Comparison of ENCODE assay signal across 24 cellular contexts in the genomic region with DNA sequence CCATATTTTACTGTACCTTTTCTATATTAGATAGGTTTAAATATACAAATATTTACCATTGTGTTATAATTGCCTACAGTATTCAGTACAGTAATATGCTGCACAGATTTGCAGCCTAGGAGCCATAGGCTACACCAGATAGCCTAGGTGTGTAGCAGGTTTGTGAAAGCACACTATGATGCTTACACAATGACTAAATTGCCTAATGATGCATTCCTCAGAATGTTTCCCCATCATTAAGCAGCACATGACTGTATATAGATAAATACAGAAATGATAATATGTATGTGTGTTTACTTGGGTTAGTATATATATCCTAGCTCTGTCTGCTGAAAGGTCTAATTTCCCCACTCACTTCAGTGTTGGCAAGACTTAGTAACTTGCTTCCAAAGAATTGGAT.
"Had no signal": no experiment of that assay in that cellular context is flagged by ENCODE, and none has a peak within 500 bp of the region (broad histone marks: within the 10 kb centered on the region; RNA-seq: fewer than 3 reads in every experiment).

No MANE protein-coding gene starts in this region.

- DNase-seq: colonic mucosa; cortex of kidney; effector CD8-positive, alpha-beta T cell; effector memory CD8-positive, alpha-beta T cell; endodermal cell; esophagus squamous epithelium; foreskin fibroblast; foreskin melanocyte; gastrocnemius medialis; glutamatergic neuron; head of caudate nucleus; heart right ventricle; hippocampal formation; left cardiac atrium; left lung; left ventricle myocardium superior; lower lobe of right lung; mesendoderm; midbrain had no signal

- H3K9me3 Mint-ChIP-seq: dendritic cell treated with granulocyte-macrophage colony-stimulating factor and Interleukin-4, amounts not matched to agents 40 ng/mL and 50 ng/mL, for 4 days; effector memory CD8-positive, alpha-beta T cell had no signal

- H3K36me3 Mint-ChIP-seq: memory B cell had no signal

- H3K4me1 Mint-ChIP-seq: endodermal cell had no signal

- H3K4me1 ChIP-seq: colonic mucosa, esophagus squamous epithelium, gastrocnemius medialis, heart right ventricle, left lung, lower lobe of right lung had no signal

- ATAC-seq: effector memory CD8-positive, alpha-beta T cell; gastrocnemius medialis; heart right ventricle; left cardiac atrium; left lung; left ventricle myocardium superior; lower lobe of right lung had no signal

- H3K36me3 ChIP-seq: colonic mucosa, esophagus squamous epithelium, gastrocnemius medialis, heart right ventricle, left lung, lower lobe of right lung had no signal

- H3K27ac ChIP-seq: colonic mucosa, esophagus squamous epithelium, gastrocnemius medialis, heart right ventricle, left lung, lower lobe of right lung had no signal

- H3K27ac Mint-ChIP-seq: dendritic cell treated with granulocyte-macrophage colony-stimulating factor and Interleukin-4, amounts not matched to agents 40 ng/mL and 50 ng/mL, for 4 days; effector memory CD8-positive, alpha-beta T cell; endodermal cell; memory B cell had no signal

- H3K4me3 Mint-ChIP-seq: dendritic cell treated with granulocyte-macrophage colony-stimulating factor and Interleukin-4, amounts not matched to agents 40 ng/mL and 50 ng/mL, for 4 days; effector memory CD8-positive, alpha-beta T cell; endodermal cell; memory B cell had no signal

- H3K9me3 ChIP-seq: colonic mucosa, esophagus squamous epithelium, gastrocnemius medialis, left lung, lower lobe of right lung had no signal

- H3K4me3 ChIP-seq: colonic mucosa, esophagus squamous epithelium, gastrocnemius medialis, heart right ventricle, left lung, lower lobe of right lung had no signal

- H3K27me3 ChIP-seq: colonic mucosa, gastrocnemius medialis, heart right ventricle, left lung had no signal

- FAIRE-seq: endometrium, islet of Langerhans, keratinocyte had no signal
